Comparison of ENCODE assay signal across 18 cellular contexts in the genomic region with DNA sequence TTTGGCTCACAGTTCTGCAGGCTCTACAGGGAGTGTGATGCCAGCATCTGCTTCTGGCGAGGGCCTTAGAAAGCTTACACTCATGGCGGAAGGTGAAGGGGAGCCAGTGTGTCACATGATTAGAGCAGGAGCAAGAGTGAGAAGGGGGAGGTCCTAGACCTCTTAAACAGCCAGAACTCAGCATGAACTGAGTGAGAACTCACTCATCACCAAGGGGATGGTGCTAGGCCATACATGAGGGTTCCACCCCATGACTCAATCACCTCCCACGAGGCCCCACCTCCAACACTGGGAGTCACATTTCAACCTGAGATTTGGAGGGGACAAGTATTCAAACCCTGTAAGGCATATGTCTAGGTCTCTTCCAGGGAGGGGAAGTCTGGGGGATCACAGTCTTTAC. TPM values are rescaled to one million over a fixed set of nuclear protein-coding genes. Genes with fewer than 3 reads are reported as not detected.
DNase-seq lines count a peak whose midpoint lies in the region; ATAC-seq and TF ChIP-seq lines count a peak whose summit lies in the region.
"Had no signal": no experiment of that assay in that cellular context is flagged by ENCODE, and none has a peak within 500 bp of the region (broad histone marks: within the 10 kb centered on the region; RNA-seq: fewer than 3 reads in every experiment).

No MANE protein-coding gene starts in this region.

- no peak overlapping the region for H3K27ac ChIP-seq in psoas muscle
- H3K27ac ChIP-seq: SJCRH30 had no signal

- no peak overlapping the region for H3K4me3 ChIP-seq in psoas muscle
- H3K4me3 ChIP-seq: SJCRH30 had no signal

- ATAC-seq in psoas muscle: no peak
- no peak for ATAC-seq in GM19351 (IDR thresholded peaks at IDR 0.05; ENCODE audit: unreplicated experiment)
- ATAC-seq in GM19395 (IDR thresholded peaks at IDR 0.05; ENCODE audit: unreplicated experiment): no peak
- ATAC-seq: left colon, T-cell had no signal

- peak; percentile 3 for DNase-seq in stimulated activated naive CD4-positive, alpha-beta T cell treated with Interleukin-2 at 50 U/mL for 16 hours (lab: John Stamatoyannopoulos, UW)
- no peak for DNase-seq in stimulated activated naive CD4-positive, alpha-beta T cell (lab: John Stamatoyannopoulos, UW)
- peak; percentile 35 for DNase-seq in activated naive CD4-positive, alpha-beta T cell treated with anti-CD3 and anti-CD28 coated beads, Interleukin-2, amount 50 U/mL, for 16 hours
- DNase-seq in stimulated activated CD4-positive, alpha-beta T cell treated with anti-CD3 and anti-CD28 coated beads, Interleukin-1b, Interleukin-23, amount 100 ng/mL, for 48 hours: peak; percentile 35
- no peak for DNase-seq in psoas muscle
- DNase-seq: CD4-positive, alpha-beta memory T cell; GF-D8; HCEC 1CT; KBM-7; left colon; naive B cell; NCI-H1436 treated with DMSO at 0.1 percent for 48 hours; NCI-H524; retina; SJCRH30; T-cell had no signal

- H3K9me3 ChIP-seq in psoas muscle: no peaks in the 10 kb centered on the region

- 87 to 95% (median 94%) methylated on average over 3 of the region's 3 CpGs for WGBS in psoas muscle, 3 donors

- intact Hi-C loops in psoas muscle (cut with DNase I): no loop called here

- no peak for TF ChIP-seq CTCF in psoas muscle (IDR thresholded peaks at IDR 0.05)

- no peaks in the 10 kb centered on the region for H3K4me1 ChIP-seq in psoas muscle
- H3K4me1 ChIP-seq: SJCRH30 had no signal

- no peaks in the 10 kb centered on the region for H3K27me3 ChIP-seq in psoas muscle (ENCODE audit: insufficient read depth in 3 of 3, low read length in 2 of 3)
- H3K27me3 ChIP-seq: SJCRH30 had no signal

- no peaks in the 10 kb centered on the region for H3K36me3 ChIP-seq in psoas muscle (ENCODE audit: insufficient read depth in 1 of 2, low read depth in 1 of 2)
- H3K36me3 ChIP-seq: SJCRH30 had no signal

RNA-seq across cellular contexts. Expression of gene SPRY1, which starts 33.4 kb away (rescaled TPM):
- 100 to 1,000 TPM in 2 of 4 donors, 10 to 100 TPM in 2; 41.1 to 104 (median 96.9) TPM for total RNA-seq in psoas muscle
- 10 to 100 TPM; 19.2 to 24.6 (median 22.9) TPM for polyA plus RNA-seq in psoas muscle

Comparison
In these comparisons a context has a peak if more than half of its experiments do, and no peak if none do; other contexts are left out.
1. DNase-seq: peak in stimulated activated naive CD4-positive, alpha-beta T cell treated with Interleukin-2 at 50 U/mL for 16 hours (single experiment), activated naive CD4-positive, alpha-beta T cell treated with anti-CD3 and anti-CD28 coated beads, Interleukin-2, amount 50 U/mL, for 16 hours (single experiment) and stimulated activated CD4-positive, alpha-beta T cell treated with anti-CD3 and anti-CD28 coated beads, Interleukin-1b, Interleukin-23, amount 100 ng/mL, for 48 hours (single experiment); none in stimulated activated naive CD4-positive, alpha-beta T cell (0 of 6) and psoas muscle (0 of 2).